In genomic region chr19:58379276-58379675, GRCh38 we compare ENCODE assay signal across 1 cellular context.
TF ChIP-seq lines count a peak whose summit lies in the region.

No MANE protein-coding gene starts in this region.

TF ChIP-seq in GM12878, 131 proteins besides CTCF, POLR2A, EP300 and RAD21:
- TF ChIP-seq ZNF622 (IDR thresholded peaks at IDR 0.05): no peak
